15 cellular contexts compared by ENCODE assay signal in genomic region chr17:49285716-49286115, GRCh38. TPM values are rescaled to one million over a fixed set of nuclear protein-coding genes. Genes with fewer than 3 reads are reported as not detected.
DNase-seq lines count a peak whose midpoint lies in the region; ATAC-seq and TF ChIP-seq lines count a peak whose summit lies in the region.
"Had no signal": no experiment of that assay in that cellular context is flagged by ENCODE, and none has a peak within 500 bp of the region (broad histone marks: within the 10 kb centered on the region; RNA-seq: fewer than 3 reads in every experiment).

No MANE protein-coding gene starts in this region.

- H3K36me3 ChIP-seq in right atrium auricular region (no peaks in the 10 kb centered on the region), mesendoderm (ENCODE audit: control insufficient read depth, insufficient read depth, low read length) (no peaks in the 10 kb centered on the region)
- H3K36me3 ChIP-seq: BE2C had no signal

- no peaks in the 10 kb centered on the region for H3K27me3 ChIP-seq in right atrium auricular region
- H3K27me3 ChIP-seq in mesendoderm (ENCODE audit: insufficient read depth, low read length, poor library complexity): no peaks in the 10 kb centered on the region
- H3K27me3 ChIP-seq: BE2C had no signal

- H3K4me1 Mint-ChIP-seq in progenitor cell of endocrine pancreas (ENCODE audit: low read depth) (no peaks in the 10 kb centered on the region), MCF 10A (ENCODE audit: insufficient read depth, unreplicated experiment) (no peaks in the 10 kb centered on the region)

- no peak overlapping the region for H3K4me3 Mint-ChIP-seq in progenitor cell of endocrine pancreas (ENCODE audit: low read depth)
- H3K4me3 Mint-ChIP-seq in MCF 10A (ENCODE audit: unreplicated experiment): no peak overlapping the region
- H3K4me3 Mint-ChIP-seq: CD4-positive, alpha-beta memory T cell; IgD-negative memory B cell had no signal

- no peak for TF ChIP-seq POLR2A in GM18505 (IDR thresholded peaks at IDR 0.05; ENCODE audit: borderline replicate concordance, extremely low read depth, insufficient read depth, insufficient read length)

- CTCF ChIA-PET in MCF 10A (lab: Yijun Ruan, JAX): interaction anchor here (0.6 kb wide), 1 partner anchor 322 kb away, joined by 4 read pairs; no protein-coding TSS in a partner anchor

- H2BK15ac ChIP-seq in mesendoderm (replicated peaks; ENCODE audit: low read depth): no peak overlapping the region

- no peak overlapping the region for H2BK120ac ChIP-seq in mesendoderm (ENCODE audit: low read depth, low read length)

- POLR2A ChIA-PET in MCF 10A (lab: Yijun Ruan, JAX): no interaction called here

- no peak overlapping the region for H2BK5ac ChIP-seq in mesendoderm (ENCODE audit: low read length)

- peak overlapping the region; percentile 71 for H3K27ac Mint-ChIP-seq in progenitor cell of endocrine pancreas
- no peak overlapping the region for H3K27ac Mint-ChIP-seq in MCF 10A (ENCODE audit: low read depth, unreplicated experiment)
- H3K27ac Mint-ChIP-seq: IgD-negative memory B cell had no signal

- no peaks in the 10 kb centered on the region for H3K36me3 Mint-ChIP-seq in progenitor cell of endocrine pancreas (ENCODE audit: insufficient read depth)
- H3K36me3 Mint-ChIP-seq in MCF 10A (ENCODE audit: insufficient read depth, unreplicated experiment): peaks cover 3% of the 10 kb centered on the region

- DNase-seq in right atrium auricular region (ENCODE audit: low spot score): peak; percentile 42
- DNase-seq in left cardiac atrium: no peak
- peak; percentile 37 for DNase-seq in ecto neural progenitor cell (ENCODE audit: low spot score)
- peak; percentile 55 for DNase-seq in mesendoderm
- DNase-seq in progenitor cell of endocrine pancreas (ENCODE audit: low spot score, unreplicated experiment): no peak
- DNase-seq in MCF 10A (ENCODE audit: unreplicated experiment): no peak
- DNase-seq: BE2C; CD4-positive, alpha-beta memory T cell; DMS79 had no signal

- H3K4me3 ChIP-seq in right atrium auricular region: no peak overlapping the region
- no peak overlapping the region for H3K4me3 ChIP-seq in mesendoderm (ENCODE audit: low read length)
- H3K4me3 ChIP-seq: A549 had no signal

- H3K4me1 ChIP-seq in right atrium auricular region (no peaks in the 10 kb centered on the region), mesendoderm (ENCODE audit: control insufficient read depth, low read depth, low read length) (no peaks in the 10 kb centered on the region)
- H3K4me1 ChIP-seq: A549, BE2C had no signal

- H3K79me1 ChIP-seq in mesendoderm (ENCODE audit: low read length): no peaks in the 10 kb centered on the region

- no peak overlapping the region for H3K4ac ChIP-seq in mesendoderm (ENCODE audit: low read depth, low read length)

- TF ChIP-seq CTCF in right atrium auricular region (IDR thresholded peaks at IDR 0.05) (no peak), progenitor cell of endocrine pancreas (IDR thresholded peaks at IDR 0.05; ENCODE audit: unreplicated experiment) (no peak), MCF 10A (IDR thresholded peaks at IDR 0.05; ENCODE audit: unreplicated experiment) (no peak)

- H4K8ac ChIP-seq in mesendoderm (ENCODE audit: low read depth, low read length): no peak overlapping the region

- ATAC-seq in left cardiac atrium: no peak
- no peak for ATAC-seq in GM18505 (IDR thresholded peaks at IDR 0.05; ENCODE audit: unreplicated experiment)
- no peak for ATAC-seq in GM21825 (IDR thresholded peaks at IDR 0.05; ENCODE audit: unreplicated experiment)
- ATAC-seq: A549 had no signal

- no peaks in the 10 kb centered on the region for H3K9me3 ChIP-seq in right atrium auricular region
- H3K9me3 ChIP-seq: BE2C had no signal

- H3K9me3 Mint-ChIP-seq in progenitor cell of endocrine pancreas (ENCODE audit: low read depth): no peaks in the 10 kb centered on the region
- H3K9me3 Mint-ChIP-seq in MCF 10A (ENCODE audit: unreplicated experiment): no peaks in the 10 kb centered on the region
- H3K9me3 Mint-ChIP-seq: CD4-positive, alpha-beta memory T cell; IgD-negative memory B cell had no signal

- no peak overlapping the region for H3K23ac ChIP-seq in mesendoderm (ENCODE audit: low read length)

- intact Hi-C loops in left cardiac atrium (cut with DNase I) (no loop called here), MCF 10A (cut with micrococcal nuclease) (no loop called here)

- H3K56ac ChIP-seq in mesendoderm (ENCODE audit: low read length): no peak overlapping the region

- H3K18ac ChIP-seq in mesendoderm (ENCODE audit: low read length): no peak overlapping the region

- BruUV-seq in MCF 10A (replicated peaks; lab: Mats Ljungman, UMichigan): no TSS peak

- H3K79me2 ChIP-seq in mesendoderm (ENCODE audit: control insufficient read depth, insufficient read depth, low read length): no peaks in the 10 kb centered on the region

- H3K9ac ChIP-seq in mesendoderm (ENCODE audit: low read length): no peak overlapping the region

- no CpG with 5 or more reads among the region's 6 CpGs for WGBS in mesendoderm (ENCODE audit: extremely low coverage, insufficient coverage, low lambda C conversion rate)

- no peak overlapping the region for H2AK5ac ChIP-seq in mesendoderm (ENCODE audit: low read length)

- H3K27me3 Mint-ChIP-seq in progenitor cell of endocrine pancreas (no peaks in the 10 kb centered on the region), MCF 10A (ENCODE audit: insufficient read depth, unreplicated experiment) (no peaks in the 10 kb centered on the region)

- no peak overlapping the region for H4K5ac ChIP-seq in mesendoderm (ENCODE audit: low read length)

- H3K27ac ChIP-seq in right atrium auricular region (no peak overlapping the region), mesendoderm (ENCODE audit: low read depth, low read length) (no peak overlapping the region)
- H3K27ac ChIP-seq: A549, C4-2B had no signal

- H3K4me2 ChIP-seq in mesendoderm (ENCODE audit: low read length): no peak overlapping the region
- H3K4me2 ChIP-seq: A549 had no signal

RNA-seq across cellular contexts. Expression of gene PHOSPHO1, which starts 55.1 kb away (rescaled TPM):
- total RNA-seq in right atrium auricular region (1 to 10 TPM in 1 of 2 donors, under 1 TPM in 1; 0.56 to 2.2 TPM), left cardiac atrium (under 1 TPM; 0.31 to 0.41 TPM), progenitor cell of endocrine pancreas (not detected in 2 replicates), MCF 10A (2022) (not detected in 2 replicates)
- 5.7 TPM for polyA plus RNA-seq in mesendoderm (2013, experiment 1 of 2)
- polyA plus RNA-seq in mesendoderm (2013, experiment 2 of 2): 5.0 TPM
- total RNA-seq: CD4-positive, alpha-beta memory T cell; HT-29 had no signal

Comparison
In these comparisons a context has a peak if more than half of its experiments do, and no peak if none do; other contexts are left out.
1. DNase-seq: peak in right atrium auricular region (single experiment), ecto neural progenitor cell (single experiment) and mesendoderm (single experiment); none in left cardiac atrium (single experiment), progenitor cell of endocrine pancreas (single experiment) and MCF 10A (single experiment).